In the genomic region with DNA sequence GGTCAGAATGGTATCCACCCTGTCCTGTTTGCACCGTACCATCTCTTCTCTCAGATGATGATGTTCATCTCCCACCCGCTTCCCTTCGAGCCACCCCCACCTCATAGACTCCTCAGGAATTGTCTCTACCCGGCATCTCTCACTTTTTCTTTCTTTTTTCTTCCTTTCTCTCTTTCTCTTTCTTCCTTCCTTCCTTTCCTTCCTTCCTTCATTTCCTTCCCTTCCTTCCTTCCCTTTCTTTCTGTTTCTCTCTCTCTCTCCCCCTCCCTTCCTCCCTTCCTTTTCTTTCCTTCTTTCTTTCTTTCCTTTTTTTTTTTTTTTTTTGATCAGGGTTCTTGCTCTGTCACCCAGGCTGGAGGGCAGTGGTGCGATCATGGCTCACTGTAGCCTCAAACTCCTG, we compare ENCODE assay signal across 18 cellular contexts. TPM values are rescaled to one million over a fixed set of nuclear protein-coding genes. Genes with fewer than 3 reads are reported as not detected.
DNase-seq lines count a peak whose midpoint lies in the region; ATAC-seq, FAIRE-seq and TF ChIP-seq lines count a peak whose summit lies in the region.
"Had no signal": no experiment of that assay in that cellular context is flagged by ENCODE, and none has a peak within 500 bp of the region (broad histone marks: within the 10 kb centered on the region; RNA-seq: fewer than 3 reads in every experiment).

No MANE protein-coding gene starts in this region.

- H3K4me1 ChIP-seq in BLaER1 treated with 17β-estradiol and CSF1 and Interleukin-3, amounts not matched to agents 10 nM and 100 nM = peaks cover 51 to 72% (median 68%) of the 10 kb centered on the region in 10 experiments
- H3K4me1 ChIP-seq in K562 (replicated peaks in 1 of 2; ENCODE audit: control insufficient read depth in 2 of 2, insufficient read depth in 2 of 2, low read length in 2 of 2) (peaks cover 0 to 7% of the 10 kb centered on the region in 2 experiments; a peak in 2 of 5 replicates), neutrophil (ENCODE audit: control insufficient read depth in 1 of 2, insufficient read depth in 1 of 2, low read depth in 1 of 2, low read length in 1 of 2) (peaks cover 42 to 44% of the 10 kb centered on the region in 2 experiments)

- CTCF ChIA-PET in K562 (lab: Yijun Ruan, JAX; ENCODE audit: low intra/inter-chr PET ratio) = no interaction called here

- DNase-seq in K562 (ENCODE audit: extremely low read depth in 1 of 4, low spot score in 3 of 4) (no peak), NCI-H748 (lab: John Stamatoyannopoulos, UW; ENCODE audit: unreplicated experiment) (no peak), AG08396 (ENCODE audit: low spot score) (no peak)
- DNase-seq in stimulated activated CD4-positive, alpha-beta T cell treated with anti-CD3 and anti-CD28 coated beads, Interleukin-15, amount 100 ng/mL, for 24 hours = no peak
- DNase-seq: ACHN; BE2C; CD8-positive, alpha-beta memory T cell; DMS79 treated with DMSO at 0.1 percent for 48 hours; H7; NCI-H1417 treated with DMSO at 0.1 percent for 48 hours; NCI-H2029; NCI-H2171; NCI-H446; NCI-H774 had no signal

- WGBS in K562 (ENCODE audit: insufficient coverage, low coverage, missing lambda C conversion rate) = 9% methylated on average over 4 of the region's 5 CpGs

- H3K4me3 ChIP-seq in BLaER1 treated with 17β-estradiol and CSF1 and Interleukin-3, amounts not matched to agents 10 nM and 100 nM = peak overlapping the region in 8 of 10 experiments; percentile 24 to 43 (median 30); a peak in 12 of 20 replicates
- no peak overlapping the region for H3K4me3 ChIP-seq in K562
- H3K4me3 ChIP-seq in neutrophil (ENCODE audit: low read depth in 1 of 2, low read length in 1 of 2) = no peak overlapping the region

- H3K9ac ChIP-seq in BLaER1 treated with 17β-estradiol and CSF1 and Interleukin-3, amounts not matched to agents 10 nM and 100 nM = peak overlapping the region in 7 of 11 experiments; percentile 3 to 58 (median 45); a peak in 8 of 22 replicates
- H3K9ac ChIP-seq in K562 (ENCODE audit: insufficient read depth in 1 of 2, low read depth in 2 of 2, low read length in 2 of 2) = no peak overlapping the region

- in situ Hi-C loops in K562 (cut with MboI) = no loop called here

- H2AFZ ChIP-seq in K562 (ENCODE audit: low read depth, low read length) = 0 out of 2 replicates have a peak overlapping the region, but pooled peaks have one; percentile 25

- TF ChIP-seq POLR2A in K562 (conservative IDR thresholded peaks at IDR 0.05) = no peak

- no peaks in the 10 kb centered on the region for H3K27me3 ChIP-seq in BLaER1 treated with 17β-estradiol and CSF1 and Interleukin-3, amounts not matched to agents 10 nM and 100 nM
- H3K27me3 ChIP-seq in K562 (ENCODE audit: control insufficient read depth in 2 of 2, insufficient read depth in 2 of 2, low read length in 2 of 2) = peaks cover 22 to 42% of the 10 kb centered on the region in 2 experiments
- no peaks in the 10 kb centered on the region for H3K27me3 ChIP-seq in neutrophil
- H3K27me3 ChIP-seq: BE2C had no signal

- no peaks in the 10 kb centered on the region; a peak in 1 of 22 replicates for H4K20me1 ChIP-seq in BLaER1 treated with 17β-estradiol and CSF1 and Interleukin-3, amounts not matched to agents 10 nM and 100 nM
- no peaks in the 10 kb centered on the region for H4K20me1 ChIP-seq in K562 (replicated peaks; ENCODE audit: control insufficient read depth, insufficient read depth, low read length)

- no TSS peak for BruUV-seq in K562 (replicated peaks; lab: Mats Ljungman, UMichigan)

- no peak for TF ChIP-seq RAD21 in K562 (CRISPR knock-in tag; conservative IDR thresholded peaks at IDR 0.05 in 1 of 2, IDR thresholded peaks at IDR 0.05 in 1 of 2)

- no peaks in the 10 kb centered on the region for H3K36me3 ChIP-seq in BLaER1 treated with 17β-estradiol and CSF1 and Interleukin-3, amounts not matched to agents 10 nM and 100 nM
- no peaks in the 10 kb centered on the region for H3K36me3 ChIP-seq in K562 (ENCODE audit: control insufficient read depth, insufficient read depth, low read length)
- H3K36me3 ChIP-seq in neutrophil = peaks cover 7% of the 10 kb centered on the region
- H3K36me3 ChIP-seq: BE2C had no signal

- H3K27ac ChIP-seq in BLaER1 treated with 17β-estradiol and CSF1 and Interleukin-3, amounts not matched to agents 10 nM and 100 nM = peak overlapping the region in 9 of 11 experiments; percentile 6 to 60 (median 56); a peak in 12 of 22 replicates
- H3K27ac ChIP-seq in K562 (ENCODE audit: extremely low read depth, low read depth, low read length) = no peak overlapping the region
- H3K27ac ChIP-seq in neutrophil = peak overlapping the region; percentile 50

- peak; percentile 8 for ATAC-seq in HG02588 (IDR thresholded peaks at IDR 0.05; ENCODE audit: unreplicated experiment)
- ATAC-seq in K562 = no peak

- intact Hi-C loops in K562 (cut with micrococcal nuclease) = no loop called here

- no peak for FAIRE-seq in K562 (lab: Jason Lieb, UNC)
- FAIRE-seq: G401.6 had no signal

- TF ChIP-seq CTCF in K562 (IDR thresholded peaks at IDR 0.05 in 2 of 3, conservative IDR thresholded peaks at IDR 0.05 in 1 of 3; ENCODE audit: insufficient read depth in 2 of 3, low read depth in 1 of 3, low read length in 3 of 3) (no peak), neutrophil (IDR thresholded peaks at IDR 0.05) (no peak)

- no peaks in the 10 kb centered on the region for H3K79me2 ChIP-seq in K562 (ENCODE audit: control insufficient read depth, insufficient read depth, low read length)

- peaks cover 0 to 28% (median 10%) of the 10 kb centered on the region in 11 experiments; a peak in 9 of 22 replicates for H3K9me3 ChIP-seq in BLaER1 treated with 17β-estradiol and CSF1 and Interleukin-3, amounts not matched to agents 10 nM and 100 nM (replicated peaks in 1 of 11)
- H3K9me3 ChIP-seq in K562 (replicated peaks; ENCODE audit: control insufficient read depth, insufficient read depth, low read depth, low read length) (no peaks in the 10 kb centered on the region), neutrophil (no peaks in the 10 kb centered on the region)
- H3K9me3 ChIP-seq: BE2C had no signal

- TF ChIP-seq EP300 in K562 (IDR thresholded peaks at IDR 0.05; ENCODE audit: low read length) = no peak

- POLR2A ChIA-PET in K562 (lab: Yijun Ruan, JAX) = interaction anchor here (0.6 to 1.0 kb wide), 3 partner anchors 9 to 136 kb away, joined by 3 to 4 read pairs (median 3); no protein-coding TSS in a partner anchor

- peak overlapping the region; percentile 76 to 98 (median 87) for H3K4me2 ChIP-seq in BLaER1 treated with 17β-estradiol and CSF1 and Interleukin-3, amounts not matched to agents 10 nM and 100 nM
- peak overlapping the region; percentile 16; the same call in 1 of the 2 replicates for H3K4me2 ChIP-seq in K562 (ENCODE audit: insufficient read depth, low read length)

- H3K9me1 ChIP-seq in K562 (ENCODE audit: control insufficient read depth, insufficient read depth, low read length) = no peaks in the 10 kb centered on the region

TF ChIP-seq in K562, 482 proteins besides CTCF, POLR2A, EP300 and RAD21 (continues in another document):
- no peak for TF ChIP-seq ZNF57 (CRISPR knock-in tag; IDR thresholded peaks at IDR 0.05)
- no peak for TF ChIP-seq ZC3H11A (IDR thresholded peaks at IDR 0.05; ENCODE audit: low read depth, low read length)
- TF ChIP-seq ELF4 (CRISPR knock-in tag; IDR thresholded peaks at IDR 0.05) = 0 out of 2 replicates have a peak, but pooled peaks have one; percentile 47
- TF ChIP-seq PPARD (CRISPR knock-in tag; IDR thresholded peaks at IDR 0.05) = no peak
- TF ChIP-seq FUS (optimal IDR thresholded peaks at IDR 0.05; ENCODE audit: low read depth, low read length) = no peak

RNA-seq across cellular contexts. Expression of gene PNPLA1, which starts 27.7 kb away (rescaled TPM):
- total RNA-seq in K562 (2011; cell fraction: chromatin; rRNA removed; ENCODE audit: low replicate concordance) = not detected in 2 replicates
- 0.17 TPM in 1 of 2 replicates, not detected in the other for total RNA-seq in K562 (2011; cell fraction: nucleolus; rRNA removed)
- 0.29 TPM in 1 of 2 replicates, not detected in the other for total RNA-seq in K562 (2011; cell fraction: nucleoplasm; rRNA removed)
- total RNA-seq in K562 (2014; rRNA removed) (0.27 TPM in 1 of 2 replicates, not detected in the other), K562 (2014; rRNA removed; fragmentation: Illumina TruSeq; extraction: Trizol) (0.04 TPM in 1 of 2 replicates, not detected in the other), K562 (2015; rRNA removed; fragmentation: Illumina TruSeq; extraction: Trizol) (0.14 TPM in 1 of 2 replicates, not detected in the other), K562 (2021) (0.11 and 0.13 TPM in 2 replicates)
- polyA plus RNA-seq in K562 (2011; rRNA removed) (not detected in 2 replicates), K562 (2014; fragmentation: Illumina TruSeq; extraction: Trizol) (0.16 and 0.17 TPM in 2 replicates), K562 (2014; fragmentation: Nextera tagmentation; extraction: Ambion mirVana) (under 1 TPM in 1 of 2 experiments, not detected in 1; 0.08 TPM), K562 (2014; rRNA removed) (0.07 and 0.22 TPM in 2 replicates)
- polyA plus RNA-seq in K562 (2011; cell fraction: cytosol; rRNA removed) = 0.06 and 0.07 TPM in 2 replicates
- polyA plus RNA-seq in K562 (2011; cell fraction: nucleus; rRNA removed) = not detected in 2 replicates
- polyA plus RNA-seq in K562 (2012) = 0.22 and 2.4 TPM in 2 replicates
- polyA minus RNA-seq in K562 (2011; rRNA and poly(A)+ RNA removed) = not detected in 2 replicates
- not detected in 2 replicates for polyA minus RNA-seq in K562 (2011; cell fraction: cytosol; rRNA and poly(A)+ RNA removed)
- not detected in 2 replicates for polyA minus RNA-seq in K562 (2011; cell fraction: nucleus; rRNA and poly(A)+ RNA removed)
- total RNA-seq: CD8-positive, alpha-beta memory T cell; H7 had no signal
- polyA plus RNA-seq: CD8-positive, alpha-beta memory T cell had no signal

RNA-seq across cellular contexts. Expression of gene BRPF3, which starts 45.6 kb away (rescaled TPM):
- 42.9 and 59.6 TPM in 2 replicates for total RNA-seq in K562 (2011; cell fraction: chromatin; rRNA removed; ENCODE audit: low replicate concordance)
- total RNA-seq in K562 (2011; cell fraction: nucleolus; rRNA removed) = 23.3 and 37.0 TPM in 2 replicates
- 28.0 and 31.7 TPM in 2 replicates for total RNA-seq in K562 (2011; cell fraction: nucleoplasm; rRNA removed)
- total RNA-seq in K562 (2014; rRNA removed) (6.2 and 7.1 TPM in 2 replicates), K562 (2014; rRNA removed; fragmentation: Illumina TruSeq; extraction: Trizol) (5.4 and 5.6 TPM in 2 replicates), K562 (2015; rRNA removed; fragmentation: Illumina TruSeq; extraction: Trizol) (8.3 and 8.8 TPM in 2 replicates), K562 (2021) (15.7 and 17.4 TPM in 2 replicates)
- polyA plus RNA-seq in K562 (2011; rRNA removed) (8.0 and 9.4 TPM in 2 replicates), K562 (2014; fragmentation: Illumina TruSeq; extraction: Trizol) (17.9 and 19.3 TPM in 2 replicates), K562 (2014; fragmentation: Nextera tagmentation; extraction: Ambion mirVana) (1 to 10 TPM; 2.2 to 2.5 TPM), K562 (2014; rRNA removed) (11.1 and 12.6 TPM in 2 replicates)
- 8.8 and 10.7 TPM in 2 replicates for polyA plus RNA-seq in K562 (2011; cell fraction: cytosol; rRNA removed)
- polyA plus RNA-seq in K562 (2011; cell fraction: nucleus; rRNA removed) = 18.6 and 33.2 TPM in 2 replicates
- 13.0 and 15.4 TPM in 2 replicates for polyA plus RNA-seq in K562 (2012)
- 16.3 and 16.7 TPM in 2 replicates for polyA minus RNA-seq in K562 (2011; rRNA and poly(A)+ RNA removed)
- 8.3 and 11.7 TPM in 2 replicates for polyA minus RNA-seq in K562 (2011; cell fraction: cytosol; rRNA and poly(A)+ RNA removed)
- 25.2 and 29.1 TPM in 2 replicates for polyA minus RNA-seq in K562 (2011; cell fraction: nucleus; rRNA and poly(A)+ RNA removed)

Comparison
In these comparisons a context has a peak if more than half of its experiments do, and no peak if none do; other contexts are left out.
1. H3K4me3 ChIP-seq: peak in BLaER1 treated with 17β-estradiol and CSF1 and Interleukin-3, amounts not matched to agents 10 nM and 100 nM (8 of 10); none in K562 (single experiment) and neutrophil (0 of 2).
2. H3K9ac ChIP-seq: peak in BLaER1 treated with 17β-estradiol and CSF1 and Interleukin-3, amounts not matched to agents 10 nM and 100 nM (7 of 11); none in K562 (0 of 2).